ENCODE assay signal across 8 cellular contexts in the genomic region with DNA sequence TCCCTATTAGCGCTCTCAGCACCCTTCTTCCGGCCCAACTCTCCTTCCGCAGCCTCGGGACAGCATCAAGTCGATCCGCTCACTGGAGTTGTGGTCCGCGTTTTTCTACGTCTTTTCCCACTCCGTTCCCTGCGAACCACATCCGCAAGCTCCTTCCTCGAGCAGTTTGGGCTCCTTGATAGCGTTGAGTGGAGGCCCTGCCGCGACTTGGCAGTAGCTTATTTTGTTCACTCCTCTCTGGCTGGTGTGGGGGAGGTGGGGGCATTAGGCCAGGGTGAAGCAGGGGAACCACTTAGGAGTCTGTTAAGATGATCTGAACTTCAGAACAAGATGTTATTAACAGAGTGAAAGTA. TPM values are rescaled to one million over a fixed set of nuclear protein-coding genes. Genes with fewer than 3 reads are reported as not detected.
DNase-seq lines count a peak whose midpoint lies in the region; ATAC-seq, FAIRE-seq and TF ChIP-seq lines count a peak whose summit lies in the region.
"Not testable (repeated sequence)": the region's sequence is repeated elsewhere in the genome, so short reads cannot be mapped to it uniquely, and the experiment has no call there.

No MANE protein-coding gene starts in this region.

- peak; percentile 25 for ATAC-seq in GM18858 (IDR thresholded peaks at IDR 0.05; ENCODE audit: unreplicated experiment)
- ATAC-seq in GM19463 (IDR thresholded peaks at IDR 0.05; ENCODE audit: unreplicated experiment) = peak; percentile 19
- ATAC-seq in HG02884 (IDR thresholded peaks at IDR 0.05; ENCODE audit: unreplicated experiment) = peak; percentile 22
- peak; percentile 32 for ATAC-seq in HG03442 (IDR thresholded peaks at IDR 0.05; ENCODE audit: unreplicated experiment)
- peak; percentile 36 to 47 for ATAC-seq in activated CD4-positive, CD25-positive, alpha-beta regulatory T cell treated with anti-CD3 and anti-CD28 coated beads, Interleukin-2, amount 50 U/mL, for 24 hours
- ATAC-seq in foreskin keratinocyte = peak; percentile 72
- peak; percentile 52 for ATAC-seq in mucosa of descending colon

- H3K9me3 ChIP-seq in mucosa of descending colon = not testable (repeated sequence)

- TF ChIP-seq CTCF in foreskin keratinocyte (conservative IDR thresholded peaks at IDR 0.05); mucosa of descending colon (IDR thresholded peaks at IDR 0.05): not testable (repeated sequence)

- FAIRE-seq in urothelium cell line (lab: Jason Lieb, UNC) = peak; percentile 13

- not testable (repeated sequence) for H3K27me3 ChIP-seq in foreskin keratinocyte

- intact Hi-C loops in mucosa of descending colon (cut with DNase I, micrococcal nuclease) = not testable (repeated sequence)

- H3K4me1 ChIP-seq in foreskin keratinocyte; mucosa of descending colon (ENCODE audit: low read depth): not testable (repeated sequence)

- not testable (repeated sequence) for H3K27ac ChIP-seq in foreskin keratinocyte

- not testable (repeated sequence) for DNase-seq in foreskin keratinocyte; mucosa of descending colon; urothelium cell line (ENCODE audit: low spot score)

- not testable (repeated sequence) for H3K4me3 ChIP-seq in mucosa of descending colon

- not testable (repeated sequence) for H3K36me3 ChIP-seq in mucosa of descending colon (ENCODE audit: low read depth)

RNA-seq across cellular contexts. Expression of a gene that starts 0.3 kb away (rescaled TPM):
- 36.2 and 48.5 TPM in 2 replicates for total RNA-seq in foreskin keratinocyte
- 20.8 and 39.0 TPM in 2 replicates for polyA plus RNA-seq in foreskin keratinocyte
- total RNA-seq in mucosa of descending colon = 10 to 100 TPM; 28.2 to 37.7 (median 37.5) TPM

RNA-seq across cellular contexts. Expression of a gene that starts 24.7 kb away (rescaled TPM):
- total RNA-seq in foreskin keratinocyte = 51.1 and 52.1 TPM in 2 replicates
- polyA plus RNA-seq in foreskin keratinocyte = 74.4 and 75.4 TPM in 2 replicates
- 10 to 100 TPM; 28.3 to 37.4 (median 30.2) TPM for total RNA-seq in mucosa of descending colon

Comparison
In these comparisons a context has a peak if more than half of its experiments do, and no peak if none do; other contexts are left out.
1. ATAC-seq: peak in every context shown above with its lines; median percentile 72 in foreskin keratinocyte; 52 in mucosa of descending colon; 42 in activated CD4-positive, CD25-positive, alpha-beta regulatory T cell treated with anti-CD3 and anti-CD28 coated beads, Interleukin-2, amount 50 U/mL, for 24 hours; 32 in HG03442; 25 in GM18858; 22 in HG02884; 19 in GM19463.